In genomic region chr11:104291646-104292045, GRCh38 we compare ENCODE assay signal across 1 cellular context.
TF ChIP-seq lines count a peak whose summit lies in the region.

No MANE protein-coding gene starts in this region.

TF ChIP-seq in H1, 55 proteins besides CTCF, POLR2A, EP300 and RAD21:
- TF ChIP-seq BRCA1 (IDR thresholded peaks at IDR 0.05; ENCODE audit: low read depth, low read length), result no peak
- TF ChIP-seq SP1 (IDR thresholded peaks at IDR 0.05; ENCODE audit: low read depth, low read length), result no peak
- TF ChIP-seq POU5F1 (IDR thresholded peaks at IDR 0.05; ENCODE audit: low read depth, low read length), result no peak
- no peak for TF ChIP-seq BCL11A (IDR thresholded peaks at IDR 0.05; ENCODE audit: low read depth in 2 of 2, low read length in 2 of 2)
- no peak for TF ChIP-seq RXRA (IDR thresholded peaks at IDR 0.05; ENCODE audit: insufficient read depth, low read depth, low read length)
- TF ChIP-seq RBBP5 (IDR thresholded peaks at IDR 0.05; ENCODE audit: borderline replicate concordance, low read depth, low read length), result no peak
- no peak for TF ChIP-seq SUZ12 (IDR thresholded peaks at IDR 0.05; ENCODE audit: low read length)
- no peak for TF ChIP-seq SIX5 (IDR thresholded peaks at IDR 0.05; ENCODE audit: low read depth, low read length)
- TF ChIP-seq CHD1 (IDR thresholded peaks at IDR 0.05; ENCODE audit: low read depth, low read length), result no peak
- TF ChIP-seq CHD2 (IDR thresholded peaks at IDR 0.05; ENCODE audit: low read length), result no peak
